In genomic region chr3:65194044-65194714, GRCh38 we compare ENCODE assay signal across 1 cellular context.
TF ChIP-seq lines count a peak whose summit lies in the region.

No MANE protein-coding gene starts in this region.

TF ChIP-seq in WTC11, 78 proteins besides CTCF, POLR2A, EP300 and RAD21 (continued from another document):
- TF ChIP-seq RORB (CRISPR knock-in tag; IDR thresholded peaks at IDR 0.05) (no peak), NFYB (CRISPR knock-in tag; conservative IDR thresholded peaks at IDR 0.05; ENCODE audit: low read depth) (no peak), ZNF423 (CRISPR knock-in tag; IDR thresholded peaks at IDR 0.05) (no peak)
